In genomic region chr3:168071535-168071934, GRCh38 we compare ENCODE assay signal across 11 cellular contexts.
DNase-seq lines count a peak whose midpoint lies in the region; ATAC-seq, FAIRE-seq and TF ChIP-seq lines count a peak whose summit lies in the region.
"Had no signal": no experiment of that assay in that cellular context is flagged by ENCODE, and none has a peak within 500 bp of the region (broad histone marks: within the 10 kb centered on the region; RNA-seq: fewer than 3 reads in every experiment).

No MANE protein-coding gene starts in this region.

- ATAC-seq in GM18907 (IDR thresholded peaks at IDR 0.05; ENCODE audit: unreplicated experiment): no peak

- FAIRE-seq in RCC 7860 (lab: Jason Lieb, UNC): peak; percentile 91
- FAIRE-seq: colon had no signal

- TF ChIP-seq CTCF in retinal pigment epithelial cell (conservative IDR thresholded peaks at IDR 0.05; ENCODE audit: low read depth, low read length): no peak

- no peak overlapping the region for H3K4me3 ChIP-seq in retinal pigment epithelial cell (ENCODE audit: low read length)

- DNase-seq in GM04504 (ENCODE audit: low read depth) (peak; percentile 66), RCC 7860 (ENCODE audit: low spot score) (peak; percentile 89), fibroblast of gingiva (ENCODE audit: low read depth) (peak; percentile 72), retinal pigment epithelial cell (ENCODE audit: low read depth) (peak; percentile 69), NCI-H128 (lab: John Stamatoyannopoulos, UW; ENCODE audit: unreplicated experiment) (no peak), DMS114 treated with DMSO at 0.1 percent for 48 hours (lab: John Stamatoyannopoulos, UW; ENCODE audit: unreplicated experiment) (no peak), NCI-H2196 treated with DMSO at 0.1 percent for 48 hours (lab: John Stamatoyannopoulos, UW; ENCODE audit: unreplicated experiment) (no peak)
- DNase-seq: GF-D8, NCI-H510A treated with DMSO at 0.1 percent for 48 hours had no signal

Comparison
In these comparisons a context has a peak if more than half of its experiments do, and no peak if none do; other contexts are left out.
1. DNase-seq: peak in GM04504 (single experiment), RCC 7860 (single experiment), fibroblast of gingiva (single experiment) and retinal pigment epithelial cell (single experiment); none in NCI-H128 (single experiment), DMS114 treated with DMSO at 0.1 percent for 48 hours (single experiment) and NCI-H2196 treated with DMSO at 0.1 percent for 48 hours (single experiment).